8 cellular contexts compared by ENCODE assay signal in the genomic region with DNA sequence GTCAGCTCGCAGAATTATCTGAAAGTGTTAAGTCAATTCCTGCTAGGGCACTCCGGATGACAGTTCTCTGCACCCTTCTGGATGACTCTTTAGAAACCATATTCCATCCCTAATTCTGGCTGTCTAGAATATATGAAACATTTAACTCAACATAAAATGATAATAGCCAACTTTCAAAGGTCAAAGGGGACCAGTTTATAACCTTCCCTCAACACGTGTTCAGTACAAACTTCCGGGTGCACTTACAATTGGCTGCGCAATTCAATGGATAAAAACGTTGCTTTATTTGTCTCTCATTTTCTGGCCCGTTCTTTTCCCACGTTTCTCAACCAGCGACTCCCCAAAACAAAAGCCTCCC. TPM values are rescaled to one million over a fixed set of nuclear protein-coding genes. Genes with fewer than 3 reads are reported as not detected.
DNase-seq lines count a peak whose midpoint lies in the region; ATAC-seq, FAIRE-seq and TF ChIP-seq lines count a peak whose summit lies in the region.

No MANE protein-coding gene starts in this region.

- peak overlapping the region; percentile 89 to 96 (median 96) for H3K4me3 Mint-ChIP-seq in brain

- no peak overlapping the region for H2BK15ac ChIP-seq in mesendoderm (replicated peaks; ENCODE audit: low read depth)

- peaks cover 0 to 3% (median 0%) of the 10 kb centered on the region in 5 experiments for H3K9me3 Mint-ChIP-seq in brain

- peaks cover 52% of the 10 kb centered on the region for H3K79me2 ChIP-seq in mesendoderm (ENCODE audit: control insufficient read depth, insufficient read depth, low read length)

- H3K4me2 ChIP-seq in mesendoderm (ENCODE audit: low read length), result peak overlapping the region; percentile 93

- H4K5ac ChIP-seq in mesendoderm (ENCODE audit: low read length), result no peak overlapping the region

- peaks cover 3% of the 10 kb centered on the region for H3K79me1 ChIP-seq in mesendoderm (ENCODE audit: low read length)

- H3K18ac ChIP-seq in mesendoderm (ENCODE audit: low read length), result no peak overlapping the region

- peak; percentile 40 for DNase-seq in ELR (ENCODE audit: low read depth)
- DNase-seq in Kasumi-1 (lab: John Stamatoyannopoulos, UW), result peak; percentile 46 to 74
- no peak for DNase-seq in mesendoderm
- DNase-seq in GOT3 (lab: John Stamatoyannopoulos, UW), result no peak
- no peak for DNase-seq in RCC 7860 (ENCODE audit: low spot score)
- no peak for DNase-seq in globus pallidus (ENCODE audit: low spot score)

- H3K4me1 ChIP-seq in mesendoderm (ENCODE audit: control insufficient read depth, low read depth, low read length), result peaks cover 2% of the 10 kb centered on the region

- no peak overlapping the region for H3K4ac ChIP-seq in mesendoderm (ENCODE audit: low read depth, low read length)

- WGBS in mesendoderm (ENCODE audit: extremely low coverage, insufficient coverage, low lambda C conversion rate), result no CpG with 5 or more reads among the region's 9 CpGs

- H2BK5ac ChIP-seq in mesendoderm (ENCODE audit: low read length), result no peak overlapping the region

- peaks cover 4% of the 10 kb centered on the region for H3K27me3 Mint-ChIP-seq in brain

- H3K27me3 ChIP-seq in mesendoderm (ENCODE audit: insufficient read depth, low read length, poor library complexity), result no peaks in the 10 kb centered on the region

- H4K8ac ChIP-seq in mesendoderm (ENCODE audit: low read depth, low read length), result no peak overlapping the region

- H2BK120ac ChIP-seq in mesendoderm (ENCODE audit: low read depth, low read length), result no peak overlapping the region

- H3K4me1 Mint-ChIP-seq in brain, result peaks cover 29% of the 10 kb centered on the region

- H3K4me3 ChIP-seq in mesendoderm (ENCODE audit: low read length), result peak overlapping the region; percentile 95

- peak overlapping the region; percentile 98 for H3K9ac ChIP-seq in mesendoderm (ENCODE audit: low read length)

- no peak for ATAC-seq in HG03159 (IDR thresholded peaks at IDR 0.05; ENCODE audit: unreplicated experiment)

- H3K27ac ChIP-seq in mesendoderm (ENCODE audit: low read depth, low read length), result no peak overlapping the region

- H3K36me3 ChIP-seq in mesendoderm (ENCODE audit: control insufficient read depth, insufficient read depth, low read length), result no peaks in the 10 kb centered on the region

- no peaks in the 10 kb centered on the region for H3K36me3 Mint-ChIP-seq in brain

- FAIRE-seq in RCC 7860 (lab: Jason Lieb, UNC), result no peak

- H2AK5ac ChIP-seq in mesendoderm (ENCODE audit: low read length), result no peak overlapping the region

- TF ChIP-seq CTCF in brain (conservative IDR thresholded peaks at IDR 0.05), result no peak

- H3K27ac Mint-ChIP-seq in brain, result peak overlapping the region; percentile 87 to 91 (median 90)

- no peak overlapping the region for H3K23ac ChIP-seq in mesendoderm (ENCODE audit: low read length)

- peak overlapping the region; percentile 97 for H3K56ac ChIP-seq in mesendoderm (ENCODE audit: low read length)

RNA-seq across cellular contexts. Expression of a gene that starts 1.3 kb away (rescaled TPM):
- polyA plus RNA-seq in brain (ENCODE audit: insufficient read depth, low read depth, low replicate concordance), result 5.5 TPM
- polyA plus RNA-seq in mesendoderm (2013, experiment 1 of 2), result 24.7 TPM
- 24.7 TPM for polyA plus RNA-seq in mesendoderm (2013, experiment 2 of 2)

RNA-seq across cellular contexts. Expression of a gene that starts 20.6 kb away (rescaled TPM):
- 20.1 TPM for polyA plus RNA-seq in brain (ENCODE audit: insufficient read depth, low read depth, low replicate concordance)
- polyA plus RNA-seq in mesendoderm (2013, experiment 1 of 2), result 23.9 TPM
- polyA plus RNA-seq in mesendoderm (2013, experiment 2 of 2), result 25.0 TPM

Comparison
In these comparisons a context has a peak if more than half of its experiments do, and no peak if none do; other contexts are left out.
1. DNase-seq: peak in ELR (single experiment) and Kasumi-1 (2 of 2); none in mesendoderm (single experiment), GOT3 (single experiment), RCC 7860 (single experiment) and globus pallidus (single experiment).